In the genomic region with DNA sequence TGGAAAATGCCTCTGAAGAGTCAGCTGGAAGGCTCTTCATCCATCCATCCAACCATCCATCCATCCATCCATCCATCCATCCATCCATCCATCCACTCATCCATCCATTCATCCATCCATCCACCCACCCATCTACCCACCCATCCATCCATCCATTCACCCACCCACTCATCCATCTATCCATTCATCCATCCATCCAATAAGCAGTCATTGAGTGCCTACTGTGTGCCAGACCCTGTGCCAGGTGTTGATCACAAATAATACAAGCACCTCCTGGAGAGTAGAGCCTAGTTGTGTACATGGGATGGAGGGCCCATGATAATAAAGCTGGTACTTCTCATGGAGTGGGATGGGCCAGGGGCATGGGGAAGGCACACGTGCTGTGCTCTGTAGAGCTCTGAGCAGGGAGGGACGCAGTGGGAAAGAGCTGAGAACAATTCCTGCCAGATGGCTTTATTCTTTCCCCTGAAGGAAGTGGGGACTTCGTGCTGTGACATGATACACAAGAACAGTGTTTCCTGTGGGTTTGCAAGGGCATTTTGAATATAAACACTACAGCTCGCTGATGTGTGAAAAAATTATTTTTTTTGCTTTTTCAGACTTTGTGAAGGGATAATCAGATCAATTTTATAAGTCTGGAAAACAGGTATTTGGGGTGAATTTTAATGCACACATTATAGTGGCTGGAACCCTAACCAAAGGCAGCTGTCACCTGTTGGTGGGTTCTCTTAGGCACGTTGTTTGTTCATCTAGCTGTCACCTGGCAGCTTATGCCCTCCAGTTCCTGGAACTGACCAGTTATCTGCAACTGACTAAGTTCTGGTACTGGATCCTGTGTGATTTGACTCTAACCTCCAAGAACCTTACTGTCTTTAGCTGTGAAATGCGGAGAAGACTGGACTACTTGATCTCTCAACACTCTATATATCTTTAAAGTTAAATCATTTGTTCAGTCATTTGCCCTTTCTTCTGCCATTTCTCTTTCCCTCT, we compare ENCODE assay signal across 1 cellular context.
TF ChIP-seq lines count a peak whose summit lies in the region.

No MANE protein-coding gene starts in this region.

TF ChIP-seq in GM23338, 12 proteins besides CTCF, POLR2A, EP300 and RAD21 (continued from another document):
- TF ChIP-seq, protein P1, sequence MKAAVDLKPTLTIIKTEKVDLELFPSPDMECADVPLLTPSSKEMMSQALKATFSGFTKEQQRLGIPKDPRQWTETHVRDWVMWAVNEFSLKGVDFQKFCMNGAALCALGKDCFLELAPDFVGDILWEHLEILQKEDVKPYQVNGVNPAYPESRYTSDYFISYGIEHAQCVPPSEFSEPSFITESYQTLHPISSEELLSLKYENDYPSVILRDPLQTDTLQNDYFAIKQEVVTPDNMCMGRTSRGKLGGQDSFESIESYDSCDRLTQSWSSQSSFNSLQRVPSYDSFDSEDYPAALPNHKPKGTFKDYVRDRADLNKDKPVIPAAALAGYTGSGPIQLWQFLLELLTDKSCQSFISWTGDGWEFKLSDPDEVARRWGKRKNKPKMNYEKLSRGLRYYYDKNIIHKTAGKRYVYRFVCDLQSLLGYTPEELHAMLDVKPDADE (IDR thresholded peaks at IDR 0.05), result no peak
- TF ChIP-seq POLR2AphosphoS5 (IDR thresholded peaks at IDR 0.05; ENCODE audit: low read depth) (no peak), JUNB (IDR thresholded peaks at IDR 0.05; ENCODE audit: unreplicated experiment) (no peak)
